Comparison of ENCODE assay signal across 1 cellular context in genomic region chrX:15906544-15906943, GRCh38.
TF ChIP-seq lines count a peak whose summit lies in the region.

No MANE protein-coding gene starts in this region.

TF ChIP-seq in GM23338, 12 proteins besides CTCF, POLR2A, EP300 and RAD21 (continued from another document):
- TF ChIP-seq, protein P1, sequence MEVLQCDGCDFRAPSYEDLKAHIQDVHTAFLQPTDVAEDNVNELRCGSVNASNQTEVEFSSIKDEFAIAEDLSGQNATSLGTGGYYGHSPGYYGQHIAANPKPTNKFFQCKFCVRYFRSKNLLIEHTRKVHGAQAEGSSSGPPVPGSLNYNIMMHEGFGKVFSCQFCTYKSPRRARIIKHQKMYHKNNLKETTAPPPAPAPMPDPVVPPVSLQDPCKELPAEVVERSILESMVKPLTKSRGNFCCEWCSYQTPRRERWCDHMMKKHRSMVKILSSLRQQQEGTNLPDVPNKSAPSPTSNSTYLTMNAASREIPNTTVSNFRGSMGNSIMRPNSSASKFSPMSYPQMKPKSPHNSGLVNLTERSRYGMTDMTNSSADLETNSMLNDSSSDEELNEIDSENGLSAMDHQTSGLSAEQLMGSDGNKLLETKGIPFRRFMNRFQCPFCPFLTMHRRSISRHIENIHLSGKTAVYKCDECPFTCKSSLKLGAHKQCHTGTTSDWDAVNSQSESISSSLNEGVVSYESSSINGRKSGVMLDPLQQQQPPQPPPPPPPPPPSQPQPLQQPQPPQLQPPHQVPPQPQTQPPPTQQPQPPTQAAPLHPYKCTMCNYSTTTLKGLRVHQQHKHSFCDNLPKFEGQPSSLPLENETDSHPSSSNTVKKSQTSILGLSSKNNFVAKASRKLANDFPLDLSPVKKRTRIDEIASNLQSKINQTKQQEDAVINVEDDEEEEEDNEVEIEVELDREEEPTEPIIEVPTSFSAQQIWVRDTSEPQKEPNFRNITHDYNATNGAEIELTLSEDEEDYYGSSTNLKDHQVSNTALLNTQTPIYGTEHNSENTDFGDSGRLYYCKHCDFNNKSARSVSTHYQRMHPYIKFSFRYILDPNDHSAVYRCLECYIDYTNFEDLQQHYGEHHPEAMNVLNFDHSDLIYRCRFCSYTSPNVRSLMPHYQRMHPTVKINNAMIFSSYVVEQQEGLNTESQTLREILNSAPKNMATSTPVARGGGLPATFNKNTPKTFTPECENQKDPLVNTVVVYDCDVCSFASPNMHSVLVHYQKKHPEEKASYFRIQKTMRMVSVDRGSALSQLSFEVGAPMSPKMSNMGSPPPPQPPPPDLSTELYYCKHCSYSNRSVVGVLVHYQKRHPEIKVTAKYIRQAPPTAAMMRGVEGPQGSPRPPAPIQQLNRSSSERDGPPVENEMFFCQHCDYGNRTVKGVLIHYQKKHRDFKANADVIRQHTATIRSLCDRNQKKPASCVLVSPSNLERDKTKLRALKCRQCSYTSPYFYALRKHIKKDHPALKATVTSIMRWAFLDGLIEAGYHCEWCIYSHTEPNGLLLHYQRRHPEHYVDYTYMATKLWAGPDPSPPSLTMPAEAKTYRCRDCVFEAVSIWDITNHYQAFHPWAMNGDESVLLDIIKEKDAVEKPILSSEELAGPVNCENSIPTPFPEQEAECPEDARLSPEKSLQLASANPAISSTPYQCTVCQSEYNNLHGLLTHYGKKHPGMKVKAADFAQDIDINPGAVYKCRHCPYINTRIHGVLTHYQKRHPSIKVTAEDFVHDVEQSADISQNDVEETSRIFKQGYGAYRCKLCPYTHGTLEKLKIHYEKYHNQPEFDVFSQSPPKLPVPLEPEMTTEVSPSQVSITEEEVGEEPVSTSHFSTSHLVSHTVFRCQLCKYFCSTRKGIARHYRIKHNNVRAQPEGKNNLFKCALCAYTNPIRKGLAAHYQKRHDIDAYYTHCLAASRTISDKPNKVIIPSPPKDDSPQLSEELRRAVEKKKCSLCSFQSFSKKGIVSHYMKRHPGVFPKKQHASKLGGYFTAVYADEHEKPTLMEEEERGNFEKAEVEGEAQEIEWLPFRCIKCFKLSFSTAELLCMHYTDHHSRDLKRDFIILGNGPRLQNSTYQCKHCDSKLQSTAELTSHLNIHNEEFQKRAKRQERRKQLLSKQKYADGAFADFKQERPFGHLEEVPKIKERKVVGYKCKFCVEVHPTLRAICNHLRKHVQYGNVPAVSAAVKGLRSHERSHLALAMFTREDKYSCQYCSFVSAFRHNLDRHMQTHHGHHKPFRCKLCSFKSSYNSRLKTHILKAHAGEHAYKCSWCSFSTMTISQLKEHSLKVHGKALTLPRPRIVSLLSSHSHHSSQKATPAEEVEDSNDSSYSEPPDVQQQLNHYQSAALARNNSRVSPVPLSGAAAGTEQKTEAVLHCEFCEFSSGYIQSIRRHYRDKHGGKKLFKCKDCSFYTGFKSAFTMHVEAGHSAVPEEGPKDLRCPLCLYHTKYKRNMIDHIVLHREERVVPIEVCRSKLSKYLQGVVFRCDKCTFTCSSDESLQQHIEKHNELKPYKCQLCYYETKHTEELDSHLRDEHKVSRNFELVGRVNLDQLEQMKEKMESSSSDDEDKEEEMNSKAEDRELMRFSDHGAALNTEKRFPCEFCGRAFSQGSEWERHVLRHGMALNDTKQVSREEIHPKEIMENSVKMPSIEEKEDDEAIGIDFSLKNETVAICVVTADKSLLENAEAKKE (CRISPR knock-in tag; IDR thresholded peaks at IDR 0.05), result no peak
- TF ChIP-seq CREB1 (CRISPR knock-in tag; IDR thresholded peaks at IDR 0.05; ENCODE audit: low read depth) (no peak), EZH2phosphoT487 (IDR thresholded peaks at IDR 0.05; ENCODE audit: unreplicated experiment) (no peak), NANOG (IDR thresholded peaks at IDR 0.05; ENCODE audit: borderline replicate concordance) (no peak), ETS1 (IDR thresholded peaks at IDR 0.05) (no peak)
